In the genomic region with DNA sequence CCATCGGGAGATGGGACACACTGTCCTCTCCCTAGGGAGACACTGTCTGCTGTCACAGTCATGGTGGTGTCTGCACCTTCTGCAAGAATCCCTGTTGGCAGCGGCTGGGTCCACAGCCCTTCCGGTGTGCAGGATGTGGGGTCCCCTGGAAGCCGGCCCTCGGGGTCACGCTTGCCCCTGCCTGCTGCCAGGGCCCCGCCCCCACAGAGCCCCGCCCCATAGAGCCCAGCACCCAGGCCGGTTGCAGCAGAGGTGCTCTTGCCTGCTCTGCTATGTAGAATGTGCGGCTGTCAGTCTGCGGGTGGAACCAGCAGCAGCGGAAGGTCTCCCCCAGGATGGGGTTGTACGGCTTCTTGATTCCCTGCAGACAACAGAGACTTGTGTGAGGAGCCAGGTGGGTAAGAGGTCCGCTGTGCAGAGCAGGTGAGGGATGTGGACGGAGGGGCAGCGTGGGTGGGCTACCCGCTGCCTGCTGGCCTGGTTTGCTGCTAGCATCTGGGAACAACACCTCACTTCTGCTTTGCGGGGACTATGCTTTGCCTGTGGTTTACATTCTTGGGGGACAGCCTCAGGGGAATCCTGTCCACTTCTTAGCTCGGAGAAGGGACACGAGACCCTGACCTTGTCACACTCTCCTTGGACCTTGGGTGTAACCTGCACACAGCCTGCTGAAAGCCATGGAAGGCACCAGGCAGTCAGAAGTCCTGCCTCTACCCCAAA, we compare ENCODE assay signal across 24 cellular contexts. TPM values are rescaled to one million over a fixed set of nuclear protein-coding genes. Genes with fewer than 3 reads are reported as not detected.
A peak's percentile ranks its signal among the peaks of the same experiment; 100 is the strongest.
DNase-seq lines count a peak whose midpoint lies in the region; ATAC-seq, FAIRE-seq and TF ChIP-seq lines count a peak whose summit lies in the region.
"Had no signal": no experiment of that assay in that cellular context is flagged by ENCODE, and none has a peak within 500 bp of the region (broad histone marks: within the 10 kb centered on the region; RNA-seq: fewer than 3 reads in every experiment).

No MANE protein-coding gene starts in this region.

- BruUV-seq in K562 (replicated peaks; lab: Mats Ljungman, UMichigan): no TSS peak

- DNase-seq in cardiac septum (ENCODE audit: low spot score) (peak; percentile 68), heart right ventricle (no peak), K562 (ENCODE audit: extremely low read depth in 1 of 4, low spot score in 3 of 4) (no peak), natural killer cell (no peak), upper lobe of right lung (peak; percentile 57), NCI-H128 (lab: John Stamatoyannopoulos, UW; ENCODE audit: unreplicated experiment) (no peak), NCI-H82 treated with DMSO at 0.1 percent for 48 hours (lab: John Stamatoyannopoulos, UW; ENCODE audit: unreplicated experiment) (no peak)
- DNase-seq: activated CD4-positive, alpha-beta T cell treated with anti-CD3 and anti-CD28 coated beads for 4 hours; activated naive CD8-positive, alpha-beta T cell treated with anti-CD3 and anti-CD28 coated beads, Interleukin-2, amount 10 ng/mL, durations not matched to agents 7 days and 5 days; effector memory CD8-positive, alpha-beta T cell; hypothalamus; NCI-H1694; SHP77 treated with DMSO at 0.1 percent for 48 hours; T-helper 1 cell had no signal

- H3K27ac ChIP-seq in heart right ventricle (no peak overlapping the region), K562 (ENCODE audit: extremely low read depth, low read depth, low read length) (no peak overlapping the region), upper lobe of right lung (no peak overlapping the region)
- H3K27ac ChIP-seq: C4-2B, esophagus muscularis mucosa, KMS-11, ovary had no signal

- no peak for ATAC-seq in heart right ventricle
- ATAC-seq in K562: peak; percentile 44; the same call in 2 of the 3 replicates
- no peak for ATAC-seq in natural killer cell
- ATAC-seq in upper lobe of right lung: no peak
- ATAC-seq in HG03378 (IDR thresholded peaks at IDR 0.05; ENCODE audit: unreplicated experiment): no peak
- ATAC-seq: effector memory CD8-positive, alpha-beta T cell had no signal

- no peaks in the 10 kb centered on the region for H3K27me3 Mint-ChIP-seq in natural killer cell (ENCODE audit: low read depth in 2 of 2)
- H3K27me3 Mint-ChIP-seq: activated naive CD8-positive, alpha-beta T cell treated with anti-CD3 and anti-CD28 coated beads, Interleukin-2, amount 10 ng/mL, durations not matched to agents 7 days and 5 days; effector memory CD8-positive, alpha-beta T cell had no signal

- H3K79me2 ChIP-seq in K562 (ENCODE audit: control insufficient read depth, insufficient read depth, low read length): no peaks in the 10 kb centered on the region

- TF ChIP-seq CTCF in heart right ventricle (IDR thresholded peaks at IDR 0.05) (no peak), K562 (IDR thresholded peaks at IDR 0.05 in 2 of 3, conservative IDR thresholded peaks at IDR 0.05 in 1 of 3; ENCODE audit: insufficient read depth in 2 of 3, low read depth in 1 of 3, low read length in 3 of 3) (no peak), natural killer cell (IDR thresholded peaks at IDR 0.05) (no peak), upper lobe of right lung (IDR thresholded peaks at IDR 0.05) (no peak)

- TF ChIP-seq POLR2A in K562 (conservative IDR thresholded peaks at IDR 0.05): no peak

- H3K36me3 ChIP-seq in heart right ventricle (peaks cover 0 to 82% (median 11%) of the 10 kb centered on the region in 9 donors), K562 (ENCODE audit: control insufficient read depth, insufficient read depth, low read length) (no peaks in the 10 kb centered on the region), upper lobe of right lung (peaks cover 22% of the 10 kb centered on the region)
- H3K36me3 ChIP-seq: ovary had no signal

- H3K9me1 ChIP-seq in K562 (ENCODE audit: control insufficient read depth, insufficient read depth, low read length): no peaks in the 10 kb centered on the region

- intact Hi-C loops in cardiac septum (cut with DNase I): no loop called here
- intact Hi-C loops in heart right ventricle (cut with DNase I): no loop called here
- intact Hi-C loops in K562 (cut with micrococcal nuclease): no loop called here
- intact Hi-C loops in natural killer cell (cut with micrococcal nuclease): loop anchor here (5.0 kb wide), 1 partner anchor 110 kb away; the partner anchor contains the start of gene NAP1L4
- intact Hi-C loops in upper lobe of right lung (cut with DNase I): no loop called here

- H3K36me3 Mint-ChIP-seq in natural killer cell: no peaks in the 10 kb centered on the region
- H3K36me3 Mint-ChIP-seq: activated naive CD8-positive, alpha-beta T cell treated with anti-CD3 and anti-CD28 coated beads, Interleukin-2, amount 10 ng/mL, durations not matched to agents 7 days and 5 days had no signal

- no peaks in the 10 kb centered on the region; the same call in 1 of the 2 replicates for H4K20me1 ChIP-seq in K562 (replicated peaks; ENCODE audit: control insufficient read depth, insufficient read depth, low read length)

- H3K4me3 ChIP-seq in heart right ventricle: no peak overlapping the region
- no peak overlapping the region for H3K4me3 ChIP-seq in K562
- no peak overlapping the region for H3K4me3 ChIP-seq in upper lobe of right lung
- H3K4me3 ChIP-seq: esophagus muscularis mucosa, ovary had no signal

- 0 out of 4 replicates have a peak overlapping the region, but pooled peaks of 1 of the 2 experiments have one; percentile 28 for H3K9ac ChIP-seq in K562 (ENCODE audit: insufficient read depth in 1 of 2, low read depth in 2 of 2, low read length in 2 of 2)
- H3K9ac ChIP-seq: KMS-11 had no signal

- no peak overlapping the region for H2AFZ ChIP-seq in K562 (ENCODE audit: low read depth, low read length)

- no peak for TF ChIP-seq EP300 in K562 (IDR thresholded peaks at IDR 0.05; ENCODE audit: low read length)

- 85 to 87% methylated on average over 20 of the region's 20 CpGs for WGBS in heart right ventricle, 2 donors
- WGBS in K562 (ENCODE audit: insufficient coverage, low coverage, missing lambda C conversion rate): 66% methylated on average over 15 of the region's 20 CpGs

- POLR2A ChIA-PET in K562 (lab: Yijun Ruan, JAX): interaction anchor here (1.0 kb wide), 1 partner anchor 238 kb away, joined by 3 read pairs; no protein-coding TSS in a partner anchor

- H3K4me2 ChIP-seq in K562 (ENCODE audit: insufficient read depth, low read length): no peak overlapping the region
- H3K4me2 ChIP-seq: KMS-11 had no signal

- no peaks in the 10 kb centered on the region for H3K9me3 Mint-ChIP-seq in natural killer cell
- H3K9me3 Mint-ChIP-seq: activated naive CD8-positive, alpha-beta T cell treated with anti-CD3 and anti-CD28 coated beads, Interleukin-2, amount 10 ng/mL, durations not matched to agents 7 days and 5 days; effector memory CD8-positive, alpha-beta T cell; memory B cell had no signal

- peaks cover 42 to 70% of the 10 kb centered on the region in 2 donors for H3K4me1 Mint-ChIP-seq in natural killer cell
- H3K4me1 Mint-ChIP-seq: memory B cell had no signal

- no peak for FAIRE-seq in K562 (lab: Jason Lieb, UNC)
- FAIRE-seq: D721Med, frontal cortex, keratinocyte, TTC549 had no signal

- H3K27me3 ChIP-seq in heart right ventricle (no peaks in the 10 kb centered on the region), K562 (ENCODE audit: control insufficient read depth in 2 of 2, insufficient read depth in 2 of 2, low read length in 2 of 2) (no peaks in the 10 kb centered on the region), upper lobe of right lung (no peaks in the 10 kb centered on the region)
- H3K27me3 ChIP-seq: esophagus muscularis mucosa, ovary had no signal

- H3K27ac Mint-ChIP-seq in natural killer cell: peak overlapping the region; percentile 86 to 89
- H3K27ac Mint-ChIP-seq: activated naive CD8-positive, alpha-beta T cell treated with anti-CD3 and anti-CD28 coated beads, Interleukin-2, amount 10 ng/mL, durations not matched to agents 7 days and 5 days; memory B cell had no signal

- no peak for TF ChIP-seq RAD21 in K562 (CRISPR knock-in tag; conservative IDR thresholded peaks at IDR 0.05 in 1 of 2, IDR thresholded peaks at IDR 0.05 in 1 of 2)

- CTCF ChIA-PET in K562 (lab: Yijun Ruan, JAX; ENCODE audit: low intra/inter-chr PET ratio): no interaction called here

- H3K4me3 Mint-ChIP-seq in natural killer cell: peak overlapping the region; percentile 47
- H3K4me3 Mint-ChIP-seq: activated naive CD8-positive, alpha-beta T cell treated with anti-CD3 and anti-CD28 coated beads, Interleukin-2, amount 10 ng/mL, durations not matched to agents 7 days and 5 days; memory B cell had no signal

- H3K9me3 ChIP-seq in heart right ventricle (no peaks in the 10 kb centered on the region), K562 (replicated peaks; ENCODE audit: control insufficient read depth, insufficient read depth, low read depth, low read length) (no peaks in the 10 kb centered on the region), upper lobe of right lung (no peaks in the 10 kb centered on the region)
- H3K9me3 ChIP-seq: esophagus muscularis mucosa, ovary had no signal

- H3K4me1 ChIP-seq in heart right ventricle (peaks cover 0 to 17% (median 0%) of the 10 kb centered on the region in 9 donors), K562 (replicated peaks in 1 of 2; ENCODE audit: control insufficient read depth in 2 of 2, insufficient read depth in 2 of 2, low read length in 2 of 2) (peaks cover 0 to 10% of the 10 kb centered on the region in 2 experiments; a peak in 2 of 5 replicates), upper lobe of right lung (no peaks in the 10 kb centered on the region)

- in situ Hi-C loops in K562 (cut with MboI): no loop called here

RNA-seq across cellular contexts. Expression of gene CARS1, which starts 44.9 kb away (rescaled TPM):
- total RNA-seq in cardiac septum (17.1 TPM), heart right ventricle (10 to 100 TPM; 12.5 to 24.6 (median 15.9) TPM), K562 (2014; rRNA removed) (73.6 and 77.3 TPM in 2 replicates), K562 (2014; rRNA removed; fragmentation: Illumina TruSeq; extraction: Trizol) (52.3 and 57.4 TPM in 2 replicates), K562 (2015; rRNA removed; fragmentation: Illumina TruSeq; extraction: Trizol) (27.0 and 31.5 TPM in 2 replicates), K562 (2021) (76.1 and 90.2 TPM in 2 replicates), natural killer cell (10 to 100 TPM; 47.9 to 51.3 (median 50.3) TPM), upper lobe of right lung (34.6 TPM)
- polyA plus RNA-seq in heart right ventricle (10 to 100 TPM; 14.8 to 24.2 TPM), K562 (2011; rRNA removed) (87.9 and 93.0 TPM in 2 replicates), K562 (2014; fragmentation: Illumina TruSeq; extraction: Trizol) (80.1 and 90.0 TPM in 2 replicates), K562 (2014; fragmentation: Nextera tagmentation; extraction: Ambion mirVana) (10 to 100 TPM; 14.4 to 28.4 TPM), K562 (2014; rRNA removed) (94.0 and 106 TPM in 2 replicates)
- total RNA-seq in K562 (2011; cell fraction: chromatin; rRNA removed; ENCODE audit: low replicate concordance): 298 and 329 TPM in 2 replicates
- 156 and 161 TPM in 2 replicates for total RNA-seq in K562 (2011; cell fraction: nucleolus; rRNA removed)
- total RNA-seq in K562 (2011; cell fraction: nucleoplasm; rRNA removed): 164 and 168 TPM in 2 replicates
- polyA plus RNA-seq in K562 (2011; cell fraction: cytosol; rRNA removed): 38.4 and 53.6 TPM in 2 replicates
- polyA plus RNA-seq in K562 (2011; cell fraction: nucleus; rRNA removed): 222 and 259 TPM in 2 replicates
- 42.8 and 175 TPM in 2 replicates for polyA plus RNA-seq in K562 (2012)
- polyA minus RNA-seq in K562 (2011; rRNA and poly(A)+ RNA removed): 60.4 and 65.4 TPM in 2 replicates
- 27.4 and 51.4 TPM in 2 replicates for polyA minus RNA-seq in K562 (2011; cell fraction: cytosol; rRNA and poly(A)+ RNA removed)
- 66.9 and 96.7 TPM in 2 replicates for polyA minus RNA-seq in K562 (2011; cell fraction: nucleus; rRNA and poly(A)+ RNA removed)

Comparison
In these comparisons a context has a peak if more than half of its experiments do, and no peak if none do; other contexts are left out.
1. DNase-seq: peak in cardiac septum (single experiment) and upper lobe of right lung (single experiment); none in heart right ventricle (0 of 2), K562 (0 of 4), natural killer cell (single experiment), NCI-H128 (single experiment) and NCI-H82 treated with DMSO at 0.1 percent for 48 hours (single experiment).